Comparison of ENCODE assay signal across 8 cellular contexts in genomic region chr11:112453601-112454577, GRCh38.
DNase-seq lines count a peak whose midpoint lies in the region; ATAC-seq and TF ChIP-seq lines count a peak whose summit lies in the region.

No MANE protein-coding gene starts in this region.

- H3K27me3 ChIP-seq in OCI-LY1 (ENCODE audit: insufficient read depth, low read length) (no peaks in the 10 kb centered on the region), right lobe of liver (no peaks in the 10 kb centered on the region)

- H3K36me3 ChIP-seq in OCI-LY1 (ENCODE audit: insufficient read depth, low read length) (no peaks in the 10 kb centered on the region), right lobe of liver (no peaks in the 10 kb centered on the region)

- no peak overlapping the region for H2AFZ ChIP-seq in OCI-LY1 (ENCODE audit: low read length)

- no peaks in the 10 kb centered on the region for H3K79me2 ChIP-seq in OCI-LY1 (ENCODE audit: insufficient read depth, low read length)

- H3K9me2 ChIP-seq in OCI-LY1 (ENCODE audit: low read depth, low read length), result 0 out of 2 replicates have a peak, but pooled peaks cover 3% of the 10 kb centered on the region

- H3K4me3 ChIP-seq in AG09309 (ENCODE audit: control insufficient read depth, low read depth, low read length) (no peak overlapping the region), OCI-LY1 (ENCODE audit: low read depth, low read length, poor library complexity, severe bottlenecking) (no peak overlapping the region), right lobe of liver (no peak overlapping the region)

- H3K4me2 ChIP-seq in OCI-LY1 (ENCODE audit: low read length), result no peak overlapping the region

- no peak overlapping the region for H3K9ac ChIP-seq in OCI-LY1 (ENCODE audit: low read length)

- peak; percentile 86 to 88 (median 88) for ATAC-seq in right lobe of liver
- ATAC-seq in GM21619 (IDR thresholded peaks at IDR 0.05; ENCODE audit: unreplicated experiment), result no peak

- peak; percentile 49 for TF ChIP-seq CTCF in AG09309 (IDR thresholded peaks at IDR 0.05; ENCODE audit: control insufficient read depth, insufficient read depth, low read depth, low read length, missing control alignments)
- peak; percentile 13 for TF ChIP-seq CTCF in GM13976 (IDR thresholded peaks at IDR 0.05; ENCODE audit: borderline replicate concordance, control extremely low read depth, extremely low read depth, insufficient read depth, missing control alignments)
- peak; percentile 61 for TF ChIP-seq CTCF in OCI-LY1 (IDR thresholded peaks at IDR 0.05; ENCODE audit: low read length)
- peak; percentile 40 to 66 (median 50) for TF ChIP-seq CTCF in right lobe of liver (IDR thresholded peaks at IDR 0.05)

- H3K4me1 ChIP-seq in OCI-LY1 (ENCODE audit: insufficient read depth, low read length, severe bottlenecking) (no peaks in the 10 kb centered on the region), right lobe of liver (no peaks in the 10 kb centered on the region)

- no peak overlapping the region for H3K27ac ChIP-seq in OCI-LY1 (ENCODE audit: low read depth, low read length, poor library complexity, severe bottlenecking)
- no peak overlapping the region for H3K27ac ChIP-seq in right lobe of liver

- no peaks in the 10 kb centered on the region for H3F3A ChIP-seq in OCI-LY1 (ENCODE audit: insufficient read depth, low read length)

- no peaks in the 10 kb centered on the region for H4K20me1 ChIP-seq in OCI-LY1 (ENCODE audit: insufficient read depth, low read length)

- in situ Hi-C loops in GM13976 (cut with MboI; ENCODE audit: low sequenced_read_pairs, unreplicated experiment), result no loop called here

- TF ChIP-seq POLR2A in right lobe of liver (IDR thresholded peaks at IDR 0.05), result no peak

- intact Hi-C loops in right lobe of liver (cut with DNase I), result no loop called here

- DNase-seq in AG09309 (ENCODE audit: low read depth) (no peak), GM13976 (ENCODE audit: low spot score) (peak; percentile 31), astrocyte of the hippocampus (ENCODE audit: low read depth, low spot score) (peak; percentile 20), right lobe of liver (peak in 2 of 3 donors; percentile 35 to 58), amniotic stem cell (lab: John Stamatoyannopoulos, UW) (no peak), ecto neural progenitor cell (ENCODE audit: low spot score) (no peak)

- H3K9me3 ChIP-seq in OCI-LY1 (ENCODE audit: low read length), result no peaks in the 10 kb centered on the region
- H3K9me3 ChIP-seq in right lobe of liver, result no peaks in the 10 kb centered on the region

- 79% methylated on average over 3 of the region's 4 CpGs for WGBS in right lobe of liver (ENCODE audit: insufficient coverage, low coverage, low lambda C conversion rate, missing lambda C conversion rate)

Comparison
In these comparisons a context has a peak if more than half of its experiments do, and no peak if none do; other contexts are left out.
1. DNase-seq: peak in GM13976 (single experiment), astrocyte of the hippocampus (single experiment) and right lobe of liver (2 of 3); none in AG09309 (single experiment), amniotic stem cell (single experiment) and ecto neural progenitor cell (single experiment).
2. Peak in every context shown above with its lines, with median percentiles within 50 percentile points of each other: CTCF ChIP-seq.